ENCODE assay signal across 16 cellular contexts in the genomic region with DNA sequence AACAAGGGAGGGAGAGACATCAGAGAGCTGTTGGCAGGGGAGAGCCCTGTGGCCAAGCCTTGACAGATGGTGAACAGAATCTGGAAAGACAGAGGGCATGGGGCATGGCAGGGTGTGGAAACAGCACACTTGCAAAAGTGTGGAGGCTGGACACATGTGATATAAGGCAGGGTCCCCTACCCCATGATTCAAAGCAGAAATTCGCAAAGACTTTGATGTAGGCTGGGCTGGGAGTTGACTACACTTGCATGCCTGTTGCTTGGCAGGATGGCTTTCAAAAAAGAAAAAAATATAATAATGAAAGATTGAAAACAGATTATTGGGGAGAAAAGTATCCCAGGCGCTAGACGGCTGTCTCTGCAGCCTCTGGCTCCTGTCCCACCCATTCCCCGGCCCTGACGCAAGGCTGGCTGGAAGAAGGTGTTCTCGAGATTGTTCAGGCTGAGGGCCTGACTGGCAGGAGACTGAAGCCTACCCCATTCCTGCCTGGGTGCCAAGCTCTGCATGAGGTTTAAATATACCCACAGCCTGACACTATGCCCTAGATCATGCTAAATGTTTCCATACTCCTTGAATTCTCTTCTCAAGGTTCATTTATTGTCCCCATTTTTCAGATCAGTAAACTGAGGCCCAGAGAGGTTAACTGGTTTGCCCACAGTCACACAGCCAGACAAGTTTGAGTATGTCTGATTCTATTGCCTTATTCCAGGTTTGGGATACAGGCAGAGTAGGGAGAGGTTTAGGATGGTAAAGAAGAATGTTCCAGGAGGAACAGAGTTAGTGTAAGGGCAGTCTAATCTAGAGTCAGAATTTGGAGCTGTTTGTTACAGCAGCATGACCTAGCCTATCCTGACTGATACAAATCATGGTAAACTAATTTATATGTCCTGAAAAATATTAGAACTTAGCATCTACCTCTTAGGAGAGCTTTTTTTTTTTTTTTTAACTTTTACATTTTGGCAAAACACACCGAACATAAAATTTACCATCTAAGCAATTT. TPM values are rescaled to one million over a fixed set of nuclear protein-coding genes. Genes with fewer than 3 reads are reported as not detected.
A peak's percentile ranks its signal among the peaks of the same experiment; 100 is the strongest.
DNase-seq lines count a peak whose midpoint lies in the region; ATAC-seq and TF ChIP-seq lines count a peak whose summit lies in the region.
"Had no signal": no experiment of that assay in that cellular context is flagged by ENCODE, and none has a peak within 500 bp of the region (broad histone marks: within the 10 kb centered on the region; RNA-seq: fewer than 3 reads in every experiment).

No MANE protein-coding gene starts in this region.

- H3K36me3 ChIP-seq in SK-N-SH (replicated peaks in 1 of 2; ENCODE audit: control insufficient read depth in 1 of 2, insufficient read depth in 2 of 2, low read length in 1 of 2) (no peaks in the 10 kb centered on the region), psoas muscle (ENCODE audit: insufficient read depth in 1 of 2, low read depth in 1 of 2) (no peaks in the 10 kb centered on the region), PC-3 (ENCODE audit: low read depth, low read length) (no peaks in the 10 kb centered on the region)

- POLR2A ChIA-PET in SK-N-SH (lab: Yijun Ruan, JAX) (interaction anchor here (0.7 kb wide), 1 partner anchor 157 kb away, joined by 3 read pairs; no protein-coding TSS in a partner anchor), PC-3 (lab: Charles Lee; ENCODE audit: unreplicated experiment) (interaction anchor here (0.6 kb wide), 1 partner anchor 511 kb away, joined by 4 read pairs; no protein-coding TSS in a partner anchor)

- H3K4me2 ChIP-seq in SK-N-SH (no peak overlapping the region), PC-3 (ENCODE audit: low read length) (no peak overlapping the region)

- H3K9me2 ChIP-seq in SK-N-SH (no peaks in the 10 kb centered on the region), PC-3 (replicated peaks; ENCODE audit: low read length) (no peaks in the 10 kb centered on the region)

- no TSS peak for BruUV-seq in PC-3 (replicated peaks; lab: Mats Ljungman, UMichigan)

- peaks cover 11 to 19% of the 10 kb centered on the region in 2 experiments; a peak in 3 of 4 replicates for H3K4me1 ChIP-seq in SK-N-SH (ENCODE audit: control insufficient read depth in 1 of 2, insufficient read depth in 2 of 2, low read depth in 1 of 2, low read length in 1 of 2)
- H3K4me1 ChIP-seq in psoas muscle: peaks cover 30% of the 10 kb centered on the region
- peaks cover 18% of the 10 kb centered on the region for H3K4me1 ChIP-seq in PC-3 (ENCODE audit: insufficient read depth, low read length)

- no peak for TF ChIP-seq EP300 in SK-N-SH (IDR thresholded peaks at IDR 0.05; ENCODE audit: borderline replicate concordance in 1 of 2, low read depth in 1 of 2, low read length in 1 of 2)

- H3K9me3 ChIP-seq in SK-N-SH: no peaks in the 10 kb centered on the region
- no peaks in the 10 kb centered on the region for H3K9me3 ChIP-seq in psoas muscle
- no peaks in the 10 kb centered on the region for H3K9me3 ChIP-seq in PC-3 (ENCODE audit: low read length)

- ATAC-seq in Right ventricle myocardium superior (ENCODE audit: poor library complexity) (peak; percentile 87), psoas muscle (peak; percentile 68 to 84 (median 80)), PC-3 (no peak), GM19023 (IDR thresholded peaks at IDR 0.05; ENCODE audit: unreplicated experiment) (no peak)

- no peaks in the 10 kb centered on the region for H3K27me3 ChIP-seq in SK-N-SH (ENCODE audit: insufficient read depth)
- H3K27me3 ChIP-seq in psoas muscle (ENCODE audit: insufficient read depth in 3 of 3, low read length in 2 of 3): no peaks in the 10 kb centered on the region
- H3K27me3 ChIP-seq in PC-3 (ENCODE audit: low read length): no peaks in the 10 kb centered on the region

- intact Hi-C loops in Right ventricle myocardium superior (cut with DNase I) (no loop called here), psoas muscle (cut with DNase I) (no loop called here), PC-3 (cut with micrococcal nuclease) (no loop called here)

- peaks cover 27% of the 10 kb centered on the region for H3F3A ChIP-seq in SK-N-SH (replicated peaks; ENCODE audit: insufficient read depth)
- no peaks in the 10 kb centered on the region for H3F3A ChIP-seq in PC-3 (ENCODE audit: low read length, unreplicated experiment)

- DNase-seq in AG08395 (ENCODE audit: low spot score): peak; percentile 68
- peak; percentile 3 for DNase-seq in SK-N-SH
- peak; percentile 87 for DNase-seq in Right ventricle myocardium superior
- DNase-seq in psoas muscle: peak; percentile 80 to 88
- no peak for DNase-seq in amygdala (lab: John Stamatoyannopoulos, UW)
- DNase-seq in PC-3: no peak
- DNase-seq in activated CD8-positive, alpha-beta memory T cell treated with anti-CD3 and anti-CD28 coated beads, Interleukin-2, amount 50 U/mL, for 48 hours: no peak
- DNase-seq: ACHN; activated CD4-positive, alpha-beta T cell treated with anti-CD3 and anti-CD28 coated beads, Interleukin-2, amount 50 U/mL, for 48 hours; activated naive CD4-positive, alpha-beta T cell; central memory CD4-positive, alpha-beta T cell; immature natural killer cell; MM.1S had no signal

- TF ChIP-seq CTCF in SK-N-SH (IDR thresholded peaks at IDR 0.05) (no peak), psoas muscle (IDR thresholded peaks at IDR 0.05) (no peak), PC-3 (conservative IDR thresholded peaks at IDR 0.05; ENCODE audit: low read depth, low read length) (no peak)

- H3K79me2 ChIP-seq in SK-N-SH (ENCODE audit: insufficient read depth): no peaks in the 10 kb centered on the region
- no peaks in the 10 kb centered on the region for H3K79me2 ChIP-seq in PC-3 (ENCODE audit: low read length)

- no peak overlapping the region for H3K9ac ChIP-seq in SK-N-SH
- no peak overlapping the region for H3K9ac ChIP-seq in PC-3 (ENCODE audit: low read length)

- H2AFZ ChIP-seq in SK-N-SH (ENCODE audit: low read depth) (no peak overlapping the region), PC-3 (ENCODE audit: low read length) (no peak overlapping the region)

- no peaks in the 10 kb centered on the region for H4K20me1 ChIP-seq in SK-N-SH (ENCODE audit: insufficient read depth)
- H4K20me1 ChIP-seq in PC-3 (ENCODE audit: low read length): no peaks in the 10 kb centered on the region

- no peak overlapping the region for H3K4me3 ChIP-seq in SK-N-SH (ENCODE audit: low read depth in 2 of 2, low read length in 1 of 2)
- no peak overlapping the region for H3K4me3 ChIP-seq in psoas muscle
- H3K4me3 ChIP-seq in PC-3 (ENCODE audit: low read length): no peak overlapping the region

- TF ChIP-seq RAD21 in SK-N-SH (IDR thresholded peaks at IDR 0.05; ENCODE audit: low read length): no peak

- CTCF ChIA-PET in SK-N-SH (lab: Yijun Ruan, JAX): interaction anchor here (0.8 to 1.3 kb wide), 4 partner anchors 8 to 56 kb away, joined by 3 to 5 read pairs (median 4); no protein-coding TSS in a partner anchor
- CTCF ChIA-PET in PC-3 (lab: Charles Lee): interaction anchor here (0.6 kb wide), 1 partner anchor 29 kb away, joined by 3 read pairs; no protein-coding TSS in a partner anchor

- peak overlapping the region; percentile 72 to 84; a peak in 2 of 4 replicates for H3K27ac ChIP-seq in SK-N-SH (ENCODE audit: low read depth in 2 of 2, low read length in 1 of 2)
- H3K27ac ChIP-seq in psoas muscle: peak overlapping the region; percentile 67
- H3K27ac ChIP-seq in PC-3 (ENCODE audit: low read length): no peak overlapping the region

- 71% methylated on average over 7 of the region's 7 CpGs for WGBS in SK-N-SH (ENCODE audit: low lambda C conversion rate)
- WGBS in psoas muscle, 3 donors: 30 to 45% (median 41%) methylated on average over 7 of the region's 7 CpGs

TF ChIP-seq in SK-N-SH, 30 proteins besides CTCF, POLR2A, EP300 and RAD21:
- TF ChIP-seq SIN3A (IDR thresholded peaks at IDR 0.05; ENCODE audit: borderline replicate concordance, low read depth, low read length) (no peak), TCF12 (IDR thresholded peaks at IDR 0.05) (0 out of 2 replicates have a peak, but pooled peaks have one; percentile 24)

RNA-seq across cellular contexts. Expression of a gene that starts 23.4 kb away (rescaled TPM):
- polyA plus RNA-seq in SK-N-SH (2012; rRNA removed) (0.05 TPM in 2 replicates), psoas muscle (10 to 100 TPM in 1 of 3 donors, 1 to 10 TPM in 2; 3.3 to 14.8 (median 5.1) TPM)
- 0.08 and 0.17 TPM in 2 replicates for polyA plus RNA-seq in SK-N-SH (2012; cell fraction: cytosol; rRNA removed)
- 0.20 and 0.25 TPM in 2 replicates for polyA plus RNA-seq in SK-N-SH (2012; cell fraction: nucleus; rRNA removed)
- total RNA-seq in Right ventricle myocardium superior (15.8 TPM), psoas muscle (10 to 100 TPM in 2 of 4 donors, 1 to 10 TPM in 2; 4.2 to 20.9 (median 9.9) TPM), PC-3 (2014; rRNA removed) (0.26 TPM in 1 of 2 replicates, not detected in the other)
- total RNA-seq: epithelial cell of proximal tubule, OCI-LY7 had no signal
- polyA plus RNA-seq: immature natural killer cell had no signal

RNA-seq across cellular contexts. Expression of a gene that starts 40.2 kb away (rescaled TPM):
- polyA plus RNA-seq in SK-N-SH (2012; rRNA removed): 25.7 and 28.3 TPM in 2 replicates
- 14.9 and 20.7 TPM in 2 replicates for polyA plus RNA-seq in SK-N-SH (2012; cell fraction: cytosol; rRNA removed)
- 50.4 and 63.8 TPM in 2 replicates for polyA plus RNA-seq in SK-N-SH (2012; cell fraction: nucleus; rRNA removed)
- total RNA-seq in Right ventricle myocardium superior: 8.9 TPM
- total RNA-seq in psoas muscle: 1 to 10 TPM; 3.3 to 4.9 (median 4.0) TPM
- polyA plus RNA-seq in psoas muscle: 1 to 10 TPM; 3.5 to 5.8 (median 4.2) TPM
- 12.4 and 13.0 TPM in 2 replicates for total RNA-seq in PC-3 (2014; rRNA removed)

RNA-seq across cellular contexts. Expression of a gene that starts 53.9 kb away (rescaled TPM):
- polyA plus RNA-seq in SK-N-SH (2012; rRNA removed) (0.02 and 0.10 TPM in 2 replicates), psoas muscle (under 1 TPM in 2 of 3 donors, not detected in 1; 0.08 to 0.23 TPM)
- 0.01 TPM in 2 replicates for polyA plus RNA-seq in SK-N-SH (2012; cell fraction: cytosol; rRNA removed)
- 0.05 and 0.08 TPM in 2 replicates for polyA plus RNA-seq in SK-N-SH (2012; cell fraction: nucleus; rRNA removed)
- total RNA-seq in Right ventricle myocardium superior (0.19 TPM), psoas muscle (under 1 TPM; 0.11 to 0.79 (median 0.32) TPM), PC-3 (2014; rRNA removed) (2.8 and 3.0 TPM in 2 replicates)
- total RNA-seq: epithelial cell of proximal tubule, OCI-LY7 had no signal
- polyA plus RNA-seq: immature natural killer cell had no signal

Comparison
In these comparisons a context has a peak if more than half of its experiments do, and no peak if none do; other contexts are left out.
1. DNase-seq: peak in AG08395 (single experiment), SK-N-SH (single experiment), Right ventricle myocardium superior (single experiment) and psoas muscle (2 of 2); none in amygdala (0 of 56), PC-3 (single experiment) and activated CD8-positive, alpha-beta memory T cell treated with anti-CD3 and anti-CD28 coated beads, Interleukin-2, amount 50 U/mL, for 48 hours (single experiment).
2. ATAC-seq: peak in Right ventricle myocardium superior (single experiment) and psoas muscle (4 of 4); none in PC-3 (single experiment) and GM19023 (single experiment).